In genomic region chr16:28364268-28365173, GRCh38 we compare ENCODE assay signal across 8 cellular contexts. TPM values are rescaled to one million over a fixed set of nuclear protein-coding genes. Genes with fewer than 3 reads are reported as not detected.
DNase-seq lines count a peak whose midpoint lies in the region; ATAC-seq and TF ChIP-seq lines count a peak whose summit lies in the region.
"Not testable (repeated sequence)": the region's sequence is repeated elsewhere in the genome, so short reads cannot be mapped to it uniquely, and the experiment has no call there.
"Had no signal": no experiment of that assay in that cellular context is flagged by ENCODE, and none has a peak within 500 bp of the region (broad histone marks: within the 10 kb centered on the region; RNA-seq: fewer than 3 reads in every experiment).

No MANE protein-coding gene starts in this region.

- POLR2A ChIA-PET in activated CD8-positive, alpha-beta T cell treated with anti-CD3 and anti-CD28 coated beads for 36 hours (lab: Charles Lee); naive thymus-derived CD8-positive, alpha-beta T cell (lab: Charles Lee): not testable (repeated sequence)

- CTCF ChIA-PET in activated CD8-positive, alpha-beta T cell treated with anti-CD3 and anti-CD28 coated beads for 36 hours (lab: Charles Lee) = not testable (repeated sequence)

- H3K27ac Mint-ChIP-seq in activated CD8-positive, alpha-beta T cell treated with anti-CD3 and anti-CD28 coated beads for 36 hours; endodermal cell; naive thymus-derived CD8-positive, alpha-beta T cell: not testable (repeated sequence)

- DNase-seq in activated CD8-positive, alpha-beta T cell treated with anti-CD3 and anti-CD28 coated beads for 36 hours = peak; percentile 1
- not testable (repeated sequence) for DNase-seq in endodermal cell
- DNase-seq in naive thymus-derived CD8-positive, alpha-beta T cell = peak in 8 of 10 donors; percentile 1 to 51 (median 30)

- ATAC-seq in GM18858 (IDR thresholded peaks at IDR 0.05; ENCODE audit: unreplicated experiment) = peak; percentile 66
- ATAC-seq in GM21423 (IDR thresholded peaks at IDR 0.05; ENCODE audit: unreplicated experiment) = peak; percentile 92
- ATAC-seq in HG02852 (IDR thresholded peaks at IDR 0.05; ENCODE audit: unreplicated experiment) = peak; percentile 89
- peak; percentile 84 for ATAC-seq in HG03442 (IDR thresholded peaks at IDR 0.05; ENCODE audit: unreplicated experiment)
- peak; percentile 99 for ATAC-seq in activated CD8-positive, alpha-beta T cell treated with anti-CD3 and anti-CD28 coated beads for 36 hours
- peak; percentile 98 for ATAC-seq in naive thymus-derived CD8-positive, alpha-beta T cell

- H3K27ac ChIP-seq in endodermal cell (ENCODE audit: low read depth, low read length) = not testable (repeated sequence)

- not testable (repeated sequence) for H3K27me3 ChIP-seq in endodermal cell (ENCODE audit: control insufficient read depth, insufficient read depth, low read length, poor library complexity, severe bottlenecking)

- H3K27me3 Mint-ChIP-seq in activated CD8-positive, alpha-beta T cell treated with anti-CD3 and anti-CD28 coated beads for 36 hours; endodermal cell (ENCODE audit: insufficient read depth); naive thymus-derived CD8-positive, alpha-beta T cell: not testable (repeated sequence)

- no CpG with 5 or more reads among the region's 75 CpGs for WGBS in endodermal cell (ENCODE audit: insufficient coverage in 1 of 2, insufficient read length in 1 of 2), 2 experiments

- not testable (repeated sequence) for H3K4me1 ChIP-seq in endodermal cell (ENCODE audit: control insufficient read depth, insufficient read depth, low read length)

- H3K4me1 Mint-ChIP-seq in activated CD8-positive, alpha-beta T cell treated with anti-CD3 and anti-CD28 coated beads for 36 hours (ENCODE audit: low read depth); endodermal cell; naive thymus-derived CD8-positive, alpha-beta T cell: not testable (repeated sequence)

- not testable (repeated sequence) for H3K9me3 ChIP-seq in endodermal cell (ENCODE audit: control insufficient read depth, low read length)

- H3K4me3 Mint-ChIP-seq in activated CD8-positive, alpha-beta T cell treated with anti-CD3 and anti-CD28 coated beads for 36 hours; endodermal cell; naive thymus-derived CD8-positive, alpha-beta T cell: not testable (repeated sequence)

- H3K4me3 ChIP-seq in endodermal cell (ENCODE audit: low read length) = not testable (repeated sequence)

- H3K36me3 Mint-ChIP-seq in activated CD8-positive, alpha-beta T cell treated with anti-CD3 and anti-CD28 coated beads for 36 hours (ENCODE audit: low read depth); endodermal cell (ENCODE audit: low read depth); naive thymus-derived CD8-positive, alpha-beta T cell: not testable (repeated sequence)

- intact Hi-C loops in activated CD8-positive, alpha-beta T cell treated with anti-CD3 and anti-CD28 coated beads for 36 hours (cut with micrococcal nuclease) = not testable (repeated sequence)

- not testable (repeated sequence) for H3K36me3 ChIP-seq in endodermal cell (ENCODE audit: control insufficient read depth, insufficient read depth, low read length)

- H3K9ac ChIP-seq in endodermal cell (ENCODE audit: extremely low read depth, low read length, poor library complexity, severe bottlenecking) = not testable (repeated sequence)

- TF ChIP-seq CTCF in activated CD8-positive, alpha-beta T cell treated with anti-CD3 and anti-CD28 coated beads for 36 hours (IDR thresholded peaks at IDR 0.05) = not testable (repeated sequence)
- peak; percentile 20 for TF ChIP-seq CTCF in endodermal cell (conservative IDR thresholded peaks at IDR 0.05)

- H3K9me3 Mint-ChIP-seq in activated CD8-positive, alpha-beta T cell treated with anti-CD3 and anti-CD28 coated beads for 36 hours; endodermal cell; naive thymus-derived CD8-positive, alpha-beta T cell: not testable (repeated sequence)

RNA-seq across cellular contexts. Expression of gene NPIPB6, which starts 1.2 kb away (rescaled TPM):
- under 1 TPM in 1 of 2 experiments, not detected in 1; 0.52 TPM for total RNA-seq in activated CD8-positive, alpha-beta T cell treated with anti-CD3 and anti-CD28 coated beads for 36 hours
- 1 to 10 TPM; 1.8 to 3.5 TPM for total RNA-seq in endodermal cell
- polyA plus RNA-seq in endodermal cell (2013, experiment 1 of 2) = 0.93 TPM
- polyA plus RNA-seq in endodermal cell (2013, experiment 2 of 2) = 1.0 TPM
- total RNA-seq in naive thymus-derived CD8-positive, alpha-beta T cell = 1 to 10 TPM; 6.1 to 6.9 TPM
- under 1 TPM in 1 of 3 donors, not detected in 2; 0.35 TPM for polyA plus RNA-seq in naive thymus-derived CD8-positive, alpha-beta T cell
- total RNA-seq: fibroblast of villous mesenchyme had no signal

RNA-seq across cellular contexts. Expression of gene EIF3CL, which starts 39.1 kb away (rescaled TPM):
- 10 to 100 TPM; 25.0 to 56.5 TPM for total RNA-seq in activated CD8-positive, alpha-beta T cell treated with anti-CD3 and anti-CD28 coated beads for 36 hours
- total RNA-seq in endodermal cell = 10 to 100 TPM; 38.1 to 54.3 TPM
- polyA plus RNA-seq in endodermal cell (2013, experiment 1 of 2) = 136 TPM
- polyA plus RNA-seq in endodermal cell (2013, experiment 2 of 2) = 124 TPM
- 10 to 100 TPM; 17.5 to 19.0 TPM for total RNA-seq in naive thymus-derived CD8-positive, alpha-beta T cell
- 10 to 100 TPM; 24.1 to 46.0 (median 29.7) TPM for polyA plus RNA-seq in naive thymus-derived CD8-positive, alpha-beta T cell
